8 cellular contexts compared by ENCODE assay signal in genomic region chr17:41967141-41967920, GRCh38. TPM values are rescaled to one million over a fixed set of nuclear protein-coding genes. Genes with fewer than 3 reads are reported as not detected.
DNase-seq lines count a peak whose midpoint lies in the region; ATAC-seq and TF ChIP-seq lines count a peak whose summit lies in the region.

No MANE protein-coding gene starts in this region.

- H3K27me3 Mint-ChIP-seq in immature natural killer cell (ENCODE audit: low read depth in 3 of 3), result peaks cover 2 to 17% (median 10%) of the 10 kb centered on the region in 3 donors

- H3K4me1 Mint-ChIP-seq in immature natural killer cell, result peaks cover 34 to 45% of the 10 kb centered on the region in 2 donors

- no peak for TF ChIP-seq CTCF in ascending aorta (IDR thresholded peaks at IDR 0.05)
- TF ChIP-seq CTCF in smooth muscle cell (IDR thresholded peaks at IDR 0.05; ENCODE audit: borderline replicate concordance, insufficient read depth, poor library complexity, severe bottlenecking), result no peak

- H3K9me3 ChIP-seq in SJCRH30 (replicated peaks) (no peaks in the 10 kb centered on the region), ascending aorta (no peaks in the 10 kb centered on the region), smooth muscle cell (replicated peaks; ENCODE audit: low read depth) (no peaks in the 10 kb centered on the region)

- peak overlapping the region; percentile 94 for H3K4me3 ChIP-seq in SJCRH30
- peak overlapping the region; percentile 77 to 81 for H3K4me3 ChIP-seq in ascending aorta
- H3K4me3 ChIP-seq in smooth muscle cell, result peak overlapping the region; percentile 95

- peaks cover 0 to 2% (median 0%) of the 10 kb centered on the region in 6 donors for H3K9me3 Mint-ChIP-seq in immature natural killer cell

- H3K27me3 ChIP-seq in SJCRH30 (no peaks in the 10 kb centered on the region), ascending aorta (no peaks in the 10 kb centered on the region), smooth muscle cell (ENCODE audit: low read depth) (no peaks in the 10 kb centered on the region)

- peaks cover 36% of the 10 kb centered on the region for H3K79me2 ChIP-seq in smooth muscle cell (ENCODE audit: low read depth)

- peak overlapping the region; percentile 53 to 76 (median 60) for H3K27ac Mint-ChIP-seq in immature natural killer cell

- peak overlapping the region; percentile 86 for H3K4me2 ChIP-seq in smooth muscle cell

- H3K36me3 Mint-ChIP-seq in immature natural killer cell, result peaks cover 0 to 1% (median 0%) of the 10 kb centered on the region in 3 donors

- H3K4me1 ChIP-seq in SJCRH30 (peaks cover 18% of the 10 kb centered on the region), ascending aorta (peaks cover 0 to 12% of the 10 kb centered on the region in 2 donors), smooth muscle cell (ENCODE audit: low read depth) (peaks cover 10% of the 10 kb centered on the region)

- H4K20me1 ChIP-seq in smooth muscle cell (ENCODE audit: low read depth), result peaks cover 7% of the 10 kb centered on the region

- H3K27ac ChIP-seq in SJCRH30, result peak overlapping the region; percentile 70
- H3K27ac ChIP-seq in ascending aorta, result peak overlapping the region; percentile 80 to 82
- peak overlapping the region; percentile 75 for H3K27ac ChIP-seq in smooth muscle cell (ENCODE audit: low read depth)

- intact Hi-C loops in ascending aorta (cut with DNase I), result loop anchor here (2.0 kb wide), 3 partner anchors 37 to 53 kb away; partner anchors contain the start of genes ACLY, NKIRAS2 and ODAD4

- peaks cover 34% of the 10 kb centered on the region for H3K36me3 ChIP-seq in SJCRH30
- peaks cover 0 to 21% of the 10 kb centered on the region in 2 donors for H3K36me3 ChIP-seq in ascending aorta
- H3K36me3 ChIP-seq in smooth muscle cell (ENCODE audit: low read depth), result no peaks in the 10 kb centered on the region

- WGBS in smooth muscle cell (ENCODE audit: low lambda C conversion rate), result 32% methylated on average over 35 of the region's 39 CpGs

- peak overlapping the region; percentile 66 for H2AFZ ChIP-seq in smooth muscle cell (ENCODE audit: low read depth)

- ATAC-seq in GM21723 (IDR thresholded peaks at IDR 0.05; ENCODE audit: unreplicated experiment), result peak; percentile 11
- ATAC-seq in GM21423 (IDR thresholded peaks at IDR 0.05; ENCODE audit: unreplicated experiment), result no peak

- peak overlapping the region; percentile 68 to 87 (median 83) for H3K4me3 Mint-ChIP-seq in immature natural killer cell

- peak overlapping the region; percentile 91 for H3K9ac ChIP-seq in smooth muscle cell (ENCODE audit: low read depth)

- no peaks in the 10 kb centered on the region for H3F3A ChIP-seq in smooth muscle cell (ENCODE audit: low read depth)

- DNase-seq in COLO668 (lab: John Stamatoyannopoulos, UW; ENCODE audit: unreplicated experiment) (peak; percentile 37), SJCRH30 (peak; percentile 32 to 44), ascending aorta (ENCODE audit: low spot score in 2 of 2) (no peak), immature natural killer cell (peak; percentile 23 to 38 (median 28)), smooth muscle cell (lab: John Stamatoyannopoulos, UW; ENCODE audit: unreplicated experiment) (no peak), DMS114 treated with DMSO at 0.1 percent for 48 hours (lab: John Stamatoyannopoulos, UW; ENCODE audit: unreplicated experiment) (no peak)

RNA-seq across cellular contexts. Expression of gene CNP, which starts 0.7 kb away (rescaled TPM):
- 101 and 105 TPM in 2 replicates for total RNA-seq in SJCRH30 (2014; rRNA removed; shearing (Covaris generic))
- total RNA-seq in ascending aorta (72.9 TPM), smooth muscle cell (28.5 and 34.7 TPM in 2 replicates)
- polyA plus RNA-seq in immature natural killer cell (10 to 100 TPM; 22.8 to 56.3 (median 44.1) TPM), smooth muscle cell (60.1 and 63.0 TPM in 2 replicates)

RNA-seq across cellular contexts. Expression of gene ODAD4, which starts 36.9 kb away (rescaled TPM):
- total RNA-seq in SJCRH30 (2014; rRNA removed; shearing (Covaris generic)), result 0.15 and 0.24 TPM in 2 replicates
- total RNA-seq in ascending aorta (not detected), smooth muscle cell (1.5 and 1.7 TPM in 2 replicates)
- polyA plus RNA-seq in immature natural killer cell (under 1 TPM in 2 of 3 donors, not detected in 1; 0.15 to 0.38 TPM), smooth muscle cell (3.2 and 3.9 TPM in 2 replicates)

RNA-seq across cellular contexts. Expression of gene ACLY, which starts 48.6 kb away (rescaled TPM):
- total RNA-seq in SJCRH30 (2014; rRNA removed; shearing (Covaris generic)), result 137 and 141 TPM in 2 replicates
- 64.4 TPM for total RNA-seq in ascending aorta
- 10 to 100 TPM; 46.9 to 99.2 (median 49.3) TPM for polyA plus RNA-seq in immature natural killer cell
- 188 and 217 TPM in 2 replicates for total RNA-seq in smooth muscle cell
- 119 and 172 TPM in 2 replicates for polyA plus RNA-seq in smooth muscle cell

RNA-seq across cellular contexts. Expression of gene DNAJC7, which starts 49.9 kb away (rescaled TPM):
- 103 and 104 TPM in 2 replicates for total RNA-seq in SJCRH30 (2014; rRNA removed; shearing (Covaris generic))
- total RNA-seq in ascending aorta (79.7 TPM), smooth muscle cell (44.5 and 69.5 TPM in 2 replicates)
- polyA plus RNA-seq in immature natural killer cell (10 to 100 TPM; 54.1 to 94.0 (median 55.8) TPM), smooth muscle cell (44.7 and 61.5 TPM in 2 replicates)

RNA-seq across cellular contexts. Expression of gene NKIRAS2, which starts 52.6 kb away (rescaled TPM):
- 80.3 and 81.6 TPM in 2 replicates for total RNA-seq in SJCRH30 (2014; rRNA removed; shearing (Covaris generic))
- total RNA-seq in ascending aorta (63.6 TPM), smooth muscle cell (21.3 and 41.3 TPM in 2 replicates)
- polyA plus RNA-seq in immature natural killer cell (10 to 100 TPM; 21.5 to 33.6 (median 32.6) TPM), smooth muscle cell (50.1 and 54.4 TPM in 2 replicates)

Comparison
In these comparisons a context has a peak if more than half of its experiments do, and no peak if none do; other contexts are left out.
1. DNase-seq: peak in COLO668 (single experiment), SJCRH30 (2 of 2) and immature natural killer cell (3 of 3); none in ascending aorta (0 of 2), smooth muscle cell (single experiment) and DMS114 treated with DMSO at 0.1 percent for 48 hours (single experiment).
2. Peak in every context shown above with its lines, with median percentiles within 50 percentile points of each other: H3K27ac ChIP-seq and H3K4me3 ChIP-seq.